Comparison of ENCODE assay signal across 8 cellular contexts in the genomic region with DNA sequence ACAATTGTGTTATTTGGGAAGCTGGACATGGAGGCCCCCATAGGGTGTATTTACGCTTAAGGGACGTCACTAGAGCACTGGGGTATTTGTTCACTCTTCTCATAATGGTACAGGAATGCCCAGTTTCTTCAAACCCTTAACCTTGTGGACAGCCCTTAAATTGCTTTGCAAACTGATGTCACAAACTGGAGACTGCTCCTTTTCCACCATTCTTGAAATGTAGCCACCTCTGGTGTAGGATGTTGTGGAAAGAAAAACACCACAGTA. TPM values are rescaled to one million over a fixed set of nuclear protein-coding genes. Genes with fewer than 3 reads are reported as not detected.
DNase-seq lines count a peak whose midpoint lies in the region; ATAC-seq and TF ChIP-seq lines count a peak whose summit lies in the region.

No MANE protein-coding gene starts in this region.

- no peak overlapping the region for H2BK12ac ChIP-seq in trophoblast cell (ENCODE audit: low read length)

- no peak overlapping the region for H4K12ac ChIP-seq in trophoblast cell (ENCODE audit: low read depth, low read length)

- TF ChIP-seq POLR2A in esophagus squamous epithelium (IDR thresholded peaks at IDR 0.05): no peak

- H4K8ac ChIP-seq in trophoblast cell (ENCODE audit: low read depth, low read length): no peak overlapping the region

- peaks cover 18 to 76% (median 34%) of the 10 kb centered on the region in 3 donors for H3K4me1 ChIP-seq in esophagus squamous epithelium
- H3K4me1 ChIP-seq in trophoblast cell (ENCODE audit: control insufficient read depth in 1 of 2, insufficient read depth in 2 of 2, low read length in 2 of 2): peaks cover 2 to 4% of the 10 kb centered on the region in 2 experiments

- peak overlapping the region; percentile 97 for H4K91ac ChIP-seq in trophoblast cell (ENCODE audit: low read depth, low read length)

- no peak overlapping the region for H2AFZ ChIP-seq in trophoblast cell (ENCODE audit: insufficient read depth, low read length, poor library complexity)

- intact Hi-C loops in esophagus squamous epithelium (cut with DNase I): no loop called here

- peaks cover 20% of the 10 kb centered on the region for H3K79me2 ChIP-seq in trophoblast cell (ENCODE audit: control insufficient read depth, insufficient read depth, low read length, poor library complexity)

- H3K9me3 Mint-ChIP-seq in T-helper 1 cell treated with Interleukin-12 subunit alpha and Interleukin-12 subunit beta and Interleukin-4 antibody, amounts not matched to agents 30 μg/mL and 1 μg/mL, for 36 hours: peaks cover 5% of the 10 kb centered on the region

- no peaks in the 10 kb centered on the region for H3K27me3 Mint-ChIP-seq in T-helper 1 cell treated with Interleukin-12 subunit alpha and Interleukin-12 subunit beta and Interleukin-4 antibody, amounts not matched to agents 30 μg/mL and 1 μg/mL, for 36 hours (ENCODE audit: low read depth)

- ATAC-seq in SK-N-SH treated with all-trans-retinoic acid at 6 μM for 48 hours: peak; percentile 16
- ATAC-seq in GM18861 (IDR thresholded peaks at IDR 0.05; ENCODE audit: unreplicated experiment): no peak
- no peak for ATAC-seq in GM21717 (IDR thresholded peaks at IDR 0.05; ENCODE audit: unreplicated experiment)

- H3K23ac ChIP-seq in trophoblast cell (ENCODE audit: low read length): no peak overlapping the region

- H3K4me1 Mint-ChIP-seq in T-helper 1 cell treated with Interleukin-12 subunit alpha and Interleukin-12 subunit beta and Interleukin-4 antibody, amounts not matched to agents 30 μg/mL and 1 μg/mL, for 36 hours (ENCODE audit: low read depth): peaks cover 50% of the 10 kb centered on the region

- peak overlapping the region; percentile 96 for H3K4me3 Mint-ChIP-seq in T-helper 1 cell treated with Interleukin-12 subunit alpha and Interleukin-12 subunit beta and Interleukin-4 antibody, amounts not matched to agents 30 μg/mL and 1 μg/mL, for 36 hours

- peak overlapping the region; percentile 100 for H3K4ac ChIP-seq in trophoblast cell (ENCODE audit: low read depth, low read length)

- H3K36me3 Mint-ChIP-seq in T-helper 1 cell treated with Interleukin-12 subunit alpha and Interleukin-12 subunit beta and Interleukin-4 antibody, amounts not matched to agents 30 μg/mL and 1 μg/mL, for 36 hours (ENCODE audit: low read depth): peaks cover 60% of the 10 kb centered on the region

- peak overlapping the region; percentile 69 to 99 (median 90) for H3K4me3 ChIP-seq in esophagus squamous epithelium
- H3K4me3 ChIP-seq in trophoblast cell (ENCODE audit: low read depth, low read length): peak overlapping the region; percentile 89

- no peak overlapping the region for H2AK5ac ChIP-seq in trophoblast cell (ENCODE audit: low read length)

- peak in 1 of 6 experiments; percentile 10 for TF ChIP-seq CTCF in esophagus squamous epithelium (IDR thresholded peaks at IDR 0.05)

- H2BK5ac ChIP-seq in trophoblast cell (ENCODE audit: low read depth, low read length, poor library complexity): peak overlapping the region; percentile 60

- peak overlapping the region; percentile 95 for H3K27ac Mint-ChIP-seq in T-helper 1 cell treated with Interleukin-12 subunit alpha and Interleukin-12 subunit beta and Interleukin-4 antibody, amounts not matched to agents 30 μg/mL and 1 μg/mL, for 36 hours

- H3K27me3 ChIP-seq in esophagus squamous epithelium (no peaks in the 10 kb centered on the region), trophoblast cell (ENCODE audit: insufficient read depth, low read length) (no peaks in the 10 kb centered on the region)

- DNase-seq in T-helper 1 cell (no peak), esophagus squamous epithelium (lab: John Stamatoyannopoulos, UW) (no peak), trophoblast cell (peak in 1 of 2 donors; percentile 61), activated gamma-delta T cell treated with Interleukin-2 at 50 U/mL for 16 hours (no peak)

- peak overlapping the region; percentile 97 for H3K9ac ChIP-seq in trophoblast cell (ENCODE audit: low read length)

- H3K14ac ChIP-seq in trophoblast cell (ENCODE audit: low read length): peak overlapping the region; percentile 99

- H3K79me1 ChIP-seq in trophoblast cell (ENCODE audit: low read length): peaks cover 13% of the 10 kb centered on the region

- H3K36me3 ChIP-seq in esophagus squamous epithelium: peaks cover 0 to 43% (median 8%) of the 10 kb centered on the region in 3 donors
- H3K36me3 ChIP-seq in trophoblast cell (ENCODE audit: control insufficient read depth in 1 of 2, insufficient read depth in 2 of 2, low read length in 2 of 2): peaks cover 7 to 20% of the 10 kb centered on the region in 2 experiments

- no peaks in the 10 kb centered on the region for H3K9me3 ChIP-seq in esophagus squamous epithelium
- no peaks in the 10 kb centered on the region for H3K9me3 ChIP-seq in trophoblast cell (ENCODE audit: insufficient read depth, low read depth, low read length)

- 0 to 3% methylated on average over 2 of the region's 2 CpGs for WGBS in esophagus squamous epithelium, 2 donors
- WGBS in trophoblast cell (ENCODE audit: extremely low coverage, insufficient coverage, insufficient read length): no CpG with 5 or more reads among the region's 2 CpGs

- peak overlapping the region; percentile 98 to 99 (median 98) for H3K27ac ChIP-seq in esophagus squamous epithelium
- H3K27ac ChIP-seq in trophoblast cell (ENCODE audit: low read depth, low read length): no peak overlapping the region

- no peak overlapping the region for H2BK120ac ChIP-seq in trophoblast cell (ENCODE audit: insufficient read depth, low read length, poor library complexity)

- peak overlapping the region; percentile 75 for H3K4me2 ChIP-seq in trophoblast cell (ENCODE audit: low read length)

- no peak overlapping the region for H3K18ac ChIP-seq in trophoblast cell (ENCODE audit: low read length)

TF ChIP-seq in SK-N-SH treated with all-trans-retinoic acid at 6 μM for 48 hours, 23 proteins besides CTCF, POLR2A, EP300 and RAD21:
- no peak for TF ChIP-seq OSR1 (CRISPR knock-in tag; IDR thresholded peaks at IDR 0.05)
- no peak for TF ChIP-seq SNAI2 (CRISPR knock-in tag; IDR thresholded peaks at IDR 0.05)
- TF ChIP-seq ARNTL (CRISPR knock-in tag; IDR thresholded peaks at IDR 0.05; ENCODE audit: borderline replicate concordance, low read depth): no peak
- no peak for TF ChIP-seq ZNF70 (CRISPR knock-in tag; IDR thresholded peaks at IDR 0.05)
- TF ChIP-seq ZNF565 (CRISPR knock-in tag; conservative IDR thresholded peaks at IDR 0.05; ENCODE audit: low read depth): no peak
- TF ChIP-seq ZFP30 (CRISPR knock-in tag; IDR thresholded peaks at IDR 0.05): no peak
- TF ChIP-seq, protein P1, sequence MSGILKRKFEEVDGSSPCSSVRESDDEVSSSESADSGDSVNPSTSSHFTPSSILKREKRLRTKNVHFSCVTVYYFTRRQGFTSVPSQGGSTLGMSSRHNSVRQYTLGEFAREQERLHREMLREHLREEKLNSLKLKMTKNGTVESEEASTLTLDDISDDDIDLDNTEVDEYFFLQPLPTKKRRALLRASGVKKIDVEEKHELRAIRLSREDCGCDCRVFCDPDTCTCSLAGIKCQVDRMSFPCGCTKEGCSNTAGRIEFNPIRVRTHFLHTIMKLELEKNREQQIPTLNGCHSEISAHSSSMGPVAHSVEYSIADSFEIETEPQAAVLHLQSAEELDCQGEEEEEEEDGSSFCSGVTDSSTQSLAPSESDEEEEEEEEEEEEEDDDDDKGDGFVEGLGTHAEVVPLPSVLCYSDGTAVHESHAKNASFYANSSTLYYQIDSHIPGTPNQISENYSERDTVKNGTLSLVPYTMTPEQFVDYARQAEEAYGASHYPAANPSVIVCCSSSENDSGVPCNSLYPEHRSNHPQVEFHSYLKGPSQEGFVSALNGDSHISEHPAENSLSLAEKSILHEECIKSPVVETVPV (CRISPR knock-in tag; IDR thresholded peaks at IDR 0.05): no peak
- no peak for TF ChIP-seq ISL1 (CRISPR knock-in tag; IDR thresholded peaks at IDR 0.05)
- TF ChIP-seq BACH2 (CRISPR knock-in tag; IDR thresholded peaks at IDR 0.05; ENCODE audit: borderline replicate concordance): no peak
- TF ChIP-seq, protein P2, sequence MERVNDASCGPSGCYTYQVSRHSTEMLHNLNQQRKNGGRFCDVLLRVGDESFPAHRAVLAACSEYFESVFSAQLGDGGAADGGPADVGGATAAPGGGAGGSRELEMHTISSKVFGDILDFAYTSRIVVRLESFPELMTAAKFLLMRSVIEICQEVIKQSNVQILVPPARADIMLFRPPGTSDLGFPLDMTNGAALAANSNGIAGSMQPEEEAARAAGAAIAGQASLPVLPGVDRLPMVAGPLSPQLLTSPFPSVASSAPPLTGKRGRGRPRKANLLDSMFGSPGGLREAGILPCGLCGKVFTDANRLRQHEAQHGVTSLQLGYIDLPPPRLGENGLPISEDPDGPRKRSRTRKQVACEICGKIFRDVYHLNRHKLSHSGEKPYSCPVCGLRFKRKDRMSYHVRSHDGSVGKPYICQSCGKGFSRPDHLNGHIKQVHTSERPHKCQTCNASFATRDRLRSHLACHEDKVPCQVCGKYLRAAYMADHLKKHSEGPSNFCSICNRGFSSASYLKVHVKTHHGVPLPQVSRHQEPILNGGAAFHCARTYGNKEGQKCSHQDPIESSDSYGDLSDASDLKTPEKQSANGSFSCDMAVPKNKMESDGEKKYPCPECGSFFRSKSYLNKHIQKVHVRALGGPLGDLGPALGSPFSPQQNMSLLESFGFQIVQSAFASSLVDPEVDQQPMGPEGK (CRISPR knock-in tag; IDR thresholded peaks at IDR 0.05; ENCODE audit: borderline replicate concordance): no peak

RNA-seq across cellular contexts. Expression of a gene that starts 1.0 kb away (rescaled TPM):
- 10 to 100 TPM; 57.8 to 69.5 (median 69.1) TPM for total RNA-seq in esophagus squamous epithelium
- polyA plus RNA-seq in trophoblast cell (2013): 162 and 163 TPM in 2 replicates

RNA-seq across cellular contexts. Expression of a gene that starts 15.6 kb away (rescaled TPM):
- not detected for total RNA-seq in esophagus squamous epithelium
- not detected in 2 replicates for polyA plus RNA-seq in trophoblast cell (2013)

RNA-seq across cellular contexts. Expression of a gene that starts 29.8 kb away (rescaled TPM):
- total RNA-seq in esophagus squamous epithelium: 100 to 1,000 TPM; 216 to 387 (median 316) TPM
- polyA plus RNA-seq in trophoblast cell (2013): 374 and 377 TPM in 2 replicates

RNA-seq across cellular contexts. Expression of a gene that starts 50.7 kb away (rescaled TPM):
- total RNA-seq in esophagus squamous epithelium: 100 to 1,000 TPM in 1 of 4 donors, 10 to 100 TPM in 3; 39.3 to 105 (median 88.9) TPM
- 65.1 and 69.2 TPM in 2 replicates for polyA plus RNA-seq in trophoblast cell (2013)
